ENCODE assay signal across 1 cellular context in genomic region chr14:32662234-32662633, GRCh38.
TF ChIP-seq lines count a peak whose summit lies in the region.

No MANE protein-coding gene starts in this region.

TF ChIP-seq in GM23338, 12 proteins besides CTCF, POLR2A, EP300 and RAD21 (continued from another document):
- TF ChIP-seq, protein P1, sequence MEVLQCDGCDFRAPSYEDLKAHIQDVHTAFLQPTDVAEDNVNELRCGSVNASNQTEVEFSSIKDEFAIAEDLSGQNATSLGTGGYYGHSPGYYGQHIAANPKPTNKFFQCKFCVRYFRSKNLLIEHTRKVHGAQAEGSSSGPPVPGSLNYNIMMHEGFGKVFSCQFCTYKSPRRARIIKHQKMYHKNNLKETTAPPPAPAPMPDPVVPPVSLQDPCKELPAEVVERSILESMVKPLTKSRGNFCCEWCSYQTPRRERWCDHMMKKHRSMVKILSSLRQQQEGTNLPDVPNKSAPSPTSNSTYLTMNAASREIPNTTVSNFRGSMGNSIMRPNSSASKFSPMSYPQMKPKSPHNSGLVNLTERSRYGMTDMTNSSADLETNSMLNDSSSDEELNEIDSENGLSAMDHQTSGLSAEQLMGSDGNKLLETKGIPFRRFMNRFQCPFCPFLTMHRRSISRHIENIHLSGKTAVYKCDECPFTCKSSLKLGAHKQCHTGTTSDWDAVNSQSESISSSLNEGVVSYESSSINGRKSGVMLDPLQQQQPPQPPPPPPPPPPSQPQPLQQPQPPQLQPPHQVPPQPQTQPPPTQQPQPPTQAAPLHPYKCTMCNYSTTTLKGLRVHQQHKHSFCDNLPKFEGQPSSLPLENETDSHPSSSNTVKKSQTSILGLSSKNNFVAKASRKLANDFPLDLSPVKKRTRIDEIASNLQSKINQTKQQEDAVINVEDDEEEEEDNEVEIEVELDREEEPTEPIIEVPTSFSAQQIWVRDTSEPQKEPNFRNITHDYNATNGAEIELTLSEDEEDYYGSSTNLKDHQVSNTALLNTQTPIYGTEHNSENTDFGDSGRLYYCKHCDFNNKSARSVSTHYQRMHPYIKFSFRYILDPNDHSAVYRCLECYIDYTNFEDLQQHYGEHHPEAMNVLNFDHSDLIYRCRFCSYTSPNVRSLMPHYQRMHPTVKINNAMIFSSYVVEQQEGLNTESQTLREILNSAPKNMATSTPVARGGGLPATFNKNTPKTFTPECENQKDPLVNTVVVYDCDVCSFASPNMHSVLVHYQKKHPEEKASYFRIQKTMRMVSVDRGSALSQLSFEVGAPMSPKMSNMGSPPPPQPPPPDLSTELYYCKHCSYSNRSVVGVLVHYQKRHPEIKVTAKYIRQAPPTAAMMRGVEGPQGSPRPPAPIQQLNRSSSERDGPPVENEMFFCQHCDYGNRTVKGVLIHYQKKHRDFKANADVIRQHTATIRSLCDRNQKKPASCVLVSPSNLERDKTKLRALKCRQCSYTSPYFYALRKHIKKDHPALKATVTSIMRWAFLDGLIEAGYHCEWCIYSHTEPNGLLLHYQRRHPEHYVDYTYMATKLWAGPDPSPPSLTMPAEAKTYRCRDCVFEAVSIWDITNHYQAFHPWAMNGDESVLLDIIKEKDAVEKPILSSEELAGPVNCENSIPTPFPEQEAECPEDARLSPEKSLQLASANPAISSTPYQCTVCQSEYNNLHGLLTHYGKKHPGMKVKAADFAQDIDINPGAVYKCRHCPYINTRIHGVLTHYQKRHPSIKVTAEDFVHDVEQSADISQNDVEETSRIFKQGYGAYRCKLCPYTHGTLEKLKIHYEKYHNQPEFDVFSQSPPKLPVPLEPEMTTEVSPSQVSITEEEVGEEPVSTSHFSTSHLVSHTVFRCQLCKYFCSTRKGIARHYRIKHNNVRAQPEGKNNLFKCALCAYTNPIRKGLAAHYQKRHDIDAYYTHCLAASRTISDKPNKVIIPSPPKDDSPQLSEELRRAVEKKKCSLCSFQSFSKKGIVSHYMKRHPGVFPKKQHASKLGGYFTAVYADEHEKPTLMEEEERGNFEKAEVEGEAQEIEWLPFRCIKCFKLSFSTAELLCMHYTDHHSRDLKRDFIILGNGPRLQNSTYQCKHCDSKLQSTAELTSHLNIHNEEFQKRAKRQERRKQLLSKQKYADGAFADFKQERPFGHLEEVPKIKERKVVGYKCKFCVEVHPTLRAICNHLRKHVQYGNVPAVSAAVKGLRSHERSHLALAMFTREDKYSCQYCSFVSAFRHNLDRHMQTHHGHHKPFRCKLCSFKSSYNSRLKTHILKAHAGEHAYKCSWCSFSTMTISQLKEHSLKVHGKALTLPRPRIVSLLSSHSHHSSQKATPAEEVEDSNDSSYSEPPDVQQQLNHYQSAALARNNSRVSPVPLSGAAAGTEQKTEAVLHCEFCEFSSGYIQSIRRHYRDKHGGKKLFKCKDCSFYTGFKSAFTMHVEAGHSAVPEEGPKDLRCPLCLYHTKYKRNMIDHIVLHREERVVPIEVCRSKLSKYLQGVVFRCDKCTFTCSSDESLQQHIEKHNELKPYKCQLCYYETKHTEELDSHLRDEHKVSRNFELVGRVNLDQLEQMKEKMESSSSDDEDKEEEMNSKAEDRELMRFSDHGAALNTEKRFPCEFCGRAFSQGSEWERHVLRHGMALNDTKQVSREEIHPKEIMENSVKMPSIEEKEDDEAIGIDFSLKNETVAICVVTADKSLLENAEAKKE (CRISPR knock-in tag; IDR thresholded peaks at IDR 0.05): no peak
- TF ChIP-seq REST (IDR thresholded peaks at IDR 0.05; ENCODE audit: unreplicated experiment): no peak
